14 cellular contexts compared by ENCODE assay signal in the genomic region with DNA sequence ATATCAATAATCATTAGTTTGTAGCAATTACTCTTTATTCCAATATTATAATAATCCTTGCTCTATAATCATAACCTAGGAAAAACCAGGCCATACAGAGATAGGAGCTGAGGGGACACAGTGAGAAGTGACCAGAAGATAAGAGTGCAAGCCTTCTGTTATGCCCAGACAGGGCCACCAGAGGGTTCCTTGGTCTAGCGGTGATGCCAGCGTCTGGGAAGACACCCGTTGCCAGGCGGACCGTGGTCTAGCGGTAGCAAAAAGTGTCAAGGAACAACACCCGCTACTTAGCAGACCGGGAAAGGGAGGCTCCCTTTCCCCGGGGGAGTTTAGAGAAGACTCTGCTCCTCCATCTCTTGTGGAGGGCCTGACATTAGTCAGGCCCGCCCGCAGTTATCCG. TPM values are rescaled to one million over a fixed set of nuclear protein-coding genes. Genes with fewer than 3 reads are reported as not detected.
"Had no signal": no experiment of that assay in that cellular context is flagged by ENCODE, and none has a peak within 500 bp of the region (broad histone marks: within the 10 kb centered on the region; RNA-seq: fewer than 3 reads in every experiment).

No MANE protein-coding gene starts in this region.

RNA-seq across cellular contexts. Expression of gene ASGR2, which starts 11.8 kb away (rescaled TPM):
- total RNA-seq: activated B cell treated with CpG ODN at 0.5 μM for 24 hours; activated CD4-positive, alpha-beta memory T cell treated with anti-CD3 and anti-CD28 coated beads for 36 hours; activated CD4-positive, alpha-beta T cell treated with anti-CD3 and anti-CD28 coated beads, Interleukin-2, amount 10 ng/mL, durations not matched to agents 24 days and 14 days; activated CD8-positive, alpha-beta memory T cell treated with anti-CD3 and anti-CD28 coated beads for 36 hours; activated CD8-positive, alpha-beta T cell treated with anti-CD3 and anti-CD28 coated beads for 36 hours; activated naive CD4-positive, alpha-beta T cell treated with anti-CD3 and anti-CD28 coated beads for 36 hours; activated naive CD4-positive, alpha-beta T cell treated with anti-CD3 and anti-CD28 coated beads, Interleukin-2, amount 50 U/mL, for 72 hours; activated naive CD8-positive, alpha-beta T cell treated with anti-CD3 and anti-CD28 coated beads for 36 hours; activated T-cell treated with anti-CD3 and anti-CD28 coated beads, Interleukin-2, amount 50 U/mL, for 72 hours; activated T-helper 1 cell treated with anti-CD3 and anti-CD28 coated beads, Interleukin-12 subunit alpha, Interleukin-12 subunit beta, Interleukin-2, Interleukin-4 antibody, amounts not matched to agents 30 ng/mL and 10 ng/mL and 1 ng/mL, durations not matched to agents 14 hours and 24 hours and 36 hours; activated T-helper 17 cell treated with anti-CD3 and anti-CD28 coated beads, Interleukin-2, amount 50 U/mL, for 72 hours; astrocyte; body of pancreas had no signal

RNA-seq across cellular contexts. Expression of gene CLEC10A, which starts 46.3 kb away (rescaled TPM):
- total RNA-seq: activated B cell treated with CpG ODN at 0.5 μM for 24 hours; activated CD4-positive, alpha-beta memory T cell treated with anti-CD3 and anti-CD28 coated beads for 36 hours; activated CD4-positive, alpha-beta T cell treated with anti-CD3 and anti-CD28 coated beads, Interleukin-2, amount 10 ng/mL, durations not matched to agents 24 days and 14 days; activated CD8-positive, alpha-beta memory T cell treated with anti-CD3 and anti-CD28 coated beads for 36 hours; activated CD8-positive, alpha-beta T cell treated with anti-CD3 and anti-CD28 coated beads for 36 hours; activated naive CD4-positive, alpha-beta T cell treated with anti-CD3 and anti-CD28 coated beads for 36 hours; activated naive CD4-positive, alpha-beta T cell treated with anti-CD3 and anti-CD28 coated beads, Interleukin-2, amount 50 U/mL, for 72 hours; activated naive CD8-positive, alpha-beta T cell treated with anti-CD3 and anti-CD28 coated beads for 36 hours; activated T-cell treated with anti-CD3 and anti-CD28 coated beads, Interleukin-2, amount 50 U/mL, for 4 hours; activated T-cell treated with anti-CD3 and anti-CD28 coated beads, Interleukin-2, amount 50 U/mL, for 72 hours; activated T-helper 1 cell treated with anti-CD3 and anti-CD28 coated beads, Interleukin-12 subunit alpha, Interleukin-12 subunit beta, Interleukin-2, Interleukin-4 antibody, amounts not matched to agents 30 ng/mL and 10 ng/mL and 1 ng/mL, durations not matched to agents 14 hours and 24 hours and 36 hours; activated T-helper 17 cell treated with anti-CD3 and anti-CD28 coated beads, Interleukin-2, amount 50 U/mL, for 72 hours; astrocyte had no signal

RNA-seq across cellular contexts. Expression of gene ASGR1, which starts 52.8 kb away (rescaled TPM):
- total RNA-seq: activated B cell treated with CpG ODN at 0.5 μM for 24 hours had no signal
